27 cellular contexts compared by ENCODE assay signal in genomic region chr20:15406072-15406471, GRCh38.
"Had no signal": no experiment of that assay in that cellular context is flagged by ENCODE, and none has a peak within 500 bp of the region (broad histone marks: within the 10 kb centered on the region; RNA-seq: fewer than 3 reads in every experiment).

No MANE protein-coding gene starts in this region.

- H3K36me3 Mint-ChIP-seq: naive thymus-derived CD4-positive, alpha-beta T cell; natural killer cell treated with Interleukin-12 subunit alpha and Interleukin-12 subunit beta and Interleukin-15 and Interleukin-18, amount 100 ng/mL, for 72 hours; type B pancreatic cell had no signal

- H3K27ac ChIP-seq: left lung, pancreas, psoas muscle, right lobe of liver, tibial nerve, vagina had no signal

- H3K36me3 ChIP-seq: left lung, pancreas, right lobe of liver, tibial nerve, vagina had no signal

- H3K4me1 ChIP-seq: left lung, pancreas, psoas muscle, right lobe of liver, tibial nerve had no signal

- H3K27ac Mint-ChIP-seq: immature natural killer cell; memory B cell; naive thymus-derived CD4-positive, alpha-beta T cell; natural killer cell treated with Interleukin-12 subunit alpha and Interleukin-12 subunit beta and Interleukin-15 and Interleukin-18, amount 100 ng/mL, for 72 hours; stimulated activated memory B cell treated with anti-CD40 and anti-IgM and Interleukin-4, amounts not matched to agents 10 μg/mL and 1 μg/mL and 100 μg/mL, for 72 hours; stimulated activated naive CD8-positive, alpha-beta T cell treated with anti-CD3 and anti-CD28 coated beads, Interleukin-15, amount 100 ng/mL, for 72 hours; type B pancreatic cell had no signal

- ATAC-seq: left colon; left lung; mucosa of descending colon; naive thymus-derived CD4-positive, alpha-beta T cell; natural killer cell treated with Interleukin-12 subunit alpha and Interleukin-12 subunit beta and Interleukin-15 and Interleukin-18, amount 100 ng/mL, for 72 hours; pancreas; psoas muscle; right lobe of liver; stimulated activated memory B cell treated with anti-CD40 and anti-IgM and Interleukin-4, amounts not matched to agents 10 μg/mL and 1 μg/mL and 100 μg/mL, for 72 hours; stimulated activated naive CD8-positive, alpha-beta T cell treated with anti-CD3 and anti-CD28 coated beads, Interleukin-15, amount 100 ng/mL, for 72 hours had no signal

- H3K9me3 ChIP-seq: mucosa of descending colon, pancreas, psoas muscle, right lobe of liver had no signal

- H3K4me1 Mint-ChIP-seq: immature natural killer cell; memory B cell; naive thymus-derived CD4-positive, alpha-beta T cell; stimulated activated memory B cell treated with anti-CD40 and anti-IgM and Interleukin-4, amounts not matched to agents 10 μg/mL and 1 μg/mL and 100 μg/mL, for 72 hours; stimulated activated naive CD8-positive, alpha-beta T cell treated with anti-CD3 and anti-CD28 coated beads, Interleukin-15, amount 100 ng/mL, for 72 hours had no signal

- DNase-seq: hypothalamus; immature natural killer cell; kidney; left colon; left lung; midbrain; mucosa of descending colon; naive thymus-derived CD4-positive, alpha-beta T cell; pancreas; posterior cingulate gyrus; psoas muscle; right lobe of liver; stimulated activated CD4-positive, alpha-beta T cell treated with anti-CD3 and anti-CD28 coated beads, Interleukin-1b, Interleukin-23, amount 100 ng/mL, for 48 hours; stimulated activated CD4-positive, alpha-beta T cell treated with anti-CD3 and anti-CD28 coated beads, Interleukin-2, amount 100 ng/mL, for 48 hours; stimulated activated CD4-positive, alpha-beta T cell treated with anti-CD3 and anti-CD28 coated beads, Interleukin-4, amount 100 ng/mL, for 4 hours; stimulated activated CD8-positive, alpha-beta memory T cell treated with anti-CD3 and anti-CD28 coated beads, Interleukin-4, amount 100 ng/mL, for 48 hours; stimulated activated naive CD4-positive, alpha-beta T cell treated with Interleukin-2 at 50 U/mL for 16 hours; stimulated activated naive CD8-positive, alpha-beta T cell treated with anti-CD3 and anti-CD28 coated beads, Interleukin-15, amount 100 ng/mL, for 72 hours; substantia nigra had no signal

- H3K4me3 Mint-ChIP-seq: immature natural killer cell; memory B cell; naive thymus-derived CD4-positive, alpha-beta T cell; natural killer cell treated with Interleukin-12 subunit alpha and Interleukin-12 subunit beta and Interleukin-15 and Interleukin-18, amount 100 ng/mL, for 72 hours; stimulated activated memory B cell treated with anti-CD40 and anti-IgM and Interleukin-4, amounts not matched to agents 10 μg/mL and 1 μg/mL and 100 μg/mL, for 72 hours; stimulated activated naive CD8-positive, alpha-beta T cell treated with anti-CD3 and anti-CD28 coated beads, Interleukin-15, amount 100 ng/mL, for 72 hours; type B pancreatic cell had no signal

- H3K27me3 ChIP-seq: left lung, pancreas, right lobe of liver, tibial nerve, vagina had no signal

- H3K4me3 ChIP-seq: left lung, lung, mucosa of descending colon, pancreas, psoas muscle, right lobe of liver, smooth muscle cell, tibial nerve, vagina had no signal

- H3K27me3 Mint-ChIP-seq: memory B cell; natural killer cell treated with Interleukin-12 subunit alpha and Interleukin-12 subunit beta and Interleukin-15 and Interleukin-18, amount 100 ng/mL, for 72 hours; stimulated activated memory B cell treated with anti-CD40 and anti-IgM and Interleukin-4, amounts not matched to agents 10 μg/mL and 1 μg/mL and 100 μg/mL, for 72 hours; stimulated activated naive CD8-positive, alpha-beta T cell treated with anti-CD3 and anti-CD28 coated beads, Interleukin-15, amount 100 ng/mL, for 72 hours; type B pancreatic cell had no signal

- H3K4me2 ChIP-seq: smooth muscle cell had no signal
